Comparison of ENCODE assay signal across 8 cellular contexts in the genomic region with DNA sequence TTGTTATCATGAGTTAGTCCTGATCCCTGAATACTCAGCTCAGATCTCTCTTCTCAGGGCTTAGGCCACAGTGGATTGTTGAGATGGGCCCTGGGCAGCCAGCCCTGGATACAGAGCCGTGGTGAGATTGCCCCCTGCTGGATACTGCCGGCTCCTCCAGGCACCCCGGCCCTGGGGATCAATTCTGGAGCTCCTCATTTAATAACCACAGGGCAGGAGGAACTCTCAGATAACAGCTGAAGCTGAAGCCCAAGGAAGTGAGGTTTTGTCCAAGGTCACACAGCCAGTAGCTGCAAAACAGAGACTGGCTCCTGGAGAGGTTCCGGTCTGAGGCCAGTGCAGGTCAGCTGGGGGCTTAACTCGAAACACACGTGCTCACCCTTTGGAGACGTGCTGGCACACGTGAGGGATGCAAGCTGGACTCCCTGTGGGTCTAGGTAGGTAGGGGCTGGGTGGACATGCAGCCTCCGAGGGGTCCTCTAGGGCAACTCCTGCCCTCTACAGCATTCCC. TPM values are rescaled to one million over a fixed set of nuclear protein-coding genes. Genes with fewer than 3 reads are reported as not detected.
DNase-seq lines count a peak whose midpoint lies in the region; ATAC-seq and TF ChIP-seq lines count a peak whose summit lies in the region.

No MANE protein-coding gene starts in this region.

- TF ChIP-seq CTCF in GM12874 (IDR thresholded peaks at IDR 0.05; ENCODE audit: insufficient read depth, low read depth, low read length): peak; percentile 73
- TF ChIP-seq CTCF in epithelial cell of proximal tubule (conservative IDR thresholded peaks at IDR 0.05; ENCODE audit: low read depth, low read length): peak; percentile 91

- H3K4me3 Mint-ChIP-seq in activated CD4-positive, alpha-beta memory T cell treated with anti-CD3 and anti-CD28 coated beads, Interleukin-2, amount 10 ng/mL, durations not matched to agents 7 days and 5 days: no peak overlapping the region

- CTCF ChIA-PET in activated CD4-positive, alpha-beta memory T cell treated with anti-CD3 and anti-CD28 coated beads, Interleukin-2, amount 10 ng/mL, durations not matched to agents 7 days and 5 days (lab: Charles Lee): interaction anchor here (0.6 to 3.1 kb wide), 17 partner anchors 9 to 333 kb away, joined by 3 to 30 read pairs (median 5); a partner anchor contains a TSS

- H3K4me1 Mint-ChIP-seq in activated CD4-positive, alpha-beta memory T cell treated with anti-CD3 and anti-CD28 coated beads, Interleukin-2, amount 10 ng/mL, durations not matched to agents 7 days and 5 days: no peaks in the 10 kb centered on the region

- H3K4me3 ChIP-seq in epithelial cell of proximal tubule (ENCODE audit: low read depth, low read length): no peak overlapping the region

- POLR2A ChIA-PET in activated CD4-positive, alpha-beta memory T cell treated with anti-CD3 and anti-CD28 coated beads, Interleukin-2, amount 10 ng/mL, durations not matched to agents 7 days and 5 days (lab: Charles Lee): no interaction called here

- H3K9me3 Mint-ChIP-seq in activated CD4-positive, alpha-beta memory T cell treated with anti-CD3 and anti-CD28 coated beads, Interleukin-2, amount 10 ng/mL, durations not matched to agents 7 days and 5 days: no peaks in the 10 kb centered on the region

- H3K27ac Mint-ChIP-seq in activated CD4-positive, alpha-beta memory T cell treated with anti-CD3 and anti-CD28 coated beads, Interleukin-2, amount 10 ng/mL, durations not matched to agents 7 days and 5 days: no peak overlapping the region

- peak; percentile 24 for DNase-seq in NCI-H510A (lab: John Stamatoyannopoulos, UW)
- DNase-seq in activated CD4-positive, alpha-beta memory T cell treated with anti-CD3 and anti-CD28 coated beads, Interleukin-2, amount 10 ng/mL, durations not matched to agents 7 days and 5 days: peak; percentile 52
- no peak for DNase-seq in epithelial cell of proximal tubule (ENCODE audit: low read depth)
- DNase-seq in myocyte (ENCODE audit: low read depth): peak; percentile 75
- DNase-seq in superior temporal gyrus (ENCODE audit: extremely low spot score): peak; percentile 84

- ATAC-seq in HG02798 (IDR thresholded peaks at IDR 0.05; ENCODE audit: poor library complexity, unreplicated experiment) (peak; percentile 77), GM18858 (IDR thresholded peaks at IDR 0.05; ENCODE audit: unreplicated experiment) (no peak)

- peaks cover 7% of the 10 kb centered on the region for H3K27me3 Mint-ChIP-seq in activated CD4-positive, alpha-beta memory T cell treated with anti-CD3 and anti-CD28 coated beads, Interleukin-2, amount 10 ng/mL, durations not matched to agents 7 days and 5 days

- no peaks in the 10 kb centered on the region for H3K36me3 Mint-ChIP-seq in activated CD4-positive, alpha-beta memory T cell treated with anti-CD3 and anti-CD28 coated beads, Interleukin-2, amount 10 ng/mL, durations not matched to agents 7 days and 5 days (ENCODE audit: low read depth)

RNA-seq across cellular contexts. Expression of a gene that starts 16.0 kb away (rescaled TPM):
- total RNA-seq in activated CD4-positive, alpha-beta memory T cell treated with anti-CD3 and anti-CD28 coated beads, Interleukin-2, amount 10 ng/mL, durations not matched to agents 7 days and 5 days: not detected
- total RNA-seq in epithelial cell of proximal tubule (1.1 TPM in 1 of 2 replicates, not detected in the other), myocyte (not detected in 2 replicates)
- polyA plus RNA-seq in myocyte (2012): not detected

RNA-seq across cellular contexts. Expression of a gene that starts 18.8 kb away (rescaled TPM):
- not detected for total RNA-seq in activated CD4-positive, alpha-beta memory T cell treated with anti-CD3 and anti-CD28 coated beads, Interleukin-2, amount 10 ng/mL, durations not matched to agents 7 days and 5 days
- not detected in 2 replicates for total RNA-seq in epithelial cell of proximal tubule
- 0.08 and 0.10 TPM in 2 replicates for total RNA-seq in myocyte
- polyA plus RNA-seq in myocyte (2012): 0.06 TPM

RNA-seq across cellular contexts. Expression of a gene that starts 51.6 kb away (rescaled TPM):
- total RNA-seq in activated CD4-positive, alpha-beta memory T cell treated with anti-CD3 and anti-CD28 coated beads, Interleukin-2, amount 10 ng/mL, durations not matched to agents 7 days and 5 days: not detected
- not detected in 2 replicates for total RNA-seq in epithelial cell of proximal tubule
- not detected in 2 replicates for total RNA-seq in myocyte
- not detected for polyA plus RNA-seq in myocyte (2012)
